ENCODE assay signal across 11 cellular contexts in genomic region chr2:112812318-112813042, GRCh38. TPM values are rescaled to one million over a fixed set of nuclear protein-coding genes. Genes with fewer than 3 reads are reported as not detected.
DNase-seq lines count a peak whose midpoint lies in the region; ATAC-seq and TF ChIP-seq lines count a peak whose summit lies in the region.
"Had no signal": no experiment of that assay in that cellular context is flagged by ENCODE, and none has a peak within 500 bp of the region (broad histone marks: within the 10 kb centered on the region; RNA-seq: fewer than 3 reads in every experiment).

No MANE protein-coding gene starts in this region.

- CTCF ChIA-PET in OCI-LY7 (lab: Charles Lee; ENCODE audit: unreplicated experiment), result no interaction called here

- TF ChIP-seq POLR2A in body of pancreas (IDR thresholded peaks at IDR 0.05) (no peak), ovary (IDR thresholded peaks at IDR 0.05) (no peak)

- no TSS peak for BruUV-seq in OCI-LY7 (replicated peaks; lab: Mats Ljungman, UMichigan)

- H3K9me3 Mint-ChIP-seq in osteocyte (ENCODE audit: unreplicated experiment), result peaks cover 4% of the 10 kb centered on the region

- H3K4me1 Mint-ChIP-seq in osteocyte (ENCODE audit: unreplicated experiment), result peaks cover 54% of the 10 kb centered on the region

- ATAC-seq in activated CD4-positive, CD25-positive, alpha-beta regulatory T cell treated with anti-CD3 and anti-CD28 coated beads, Interleukin-2, amount 50 U/mL, for 24 hours, result peak; percentile 23 to 25
- ATAC-seq in HG03378 (IDR thresholded peaks at IDR 0.05; ENCODE audit: unreplicated experiment) (peak; percentile 45), body of pancreas (peak; percentile 24), GM18873 (IDR thresholded peaks at IDR 0.05; ENCODE audit: low FRiP score, unreplicated experiment) (no peak)

- H3K79me2 ChIP-seq in OCI-LY7 (ENCODE audit: insufficient read depth, low read depth, low read length), result no peaks in the 10 kb centered on the region

- H3K4me1 ChIP-seq in body of pancreas (peaks cover 39% of the 10 kb centered on the region), OCI-LY7 (ENCODE audit: insufficient read depth, low read length, poor library complexity, severe bottlenecking) (peaks cover 10% of the 10 kb centered on the region), ovary (ENCODE audit: insufficient read depth) (no peaks in the 10 kb centered on the region)

- H3K9me2 ChIP-seq in OCI-LY7 (ENCODE audit: insufficient read depth, low read length), result no peaks in the 10 kb centered on the region

- 52 to 57% methylated on average over 10 to 12 of the region's 12 CpGs for WGBS in body of pancreas, 2 donors
- WGBS in ovary, 3 donors, result 58 to 66% (median 63%) methylated on average over 12 of the region's 12 CpGs

- no peaks in the 10 kb centered on the region for H3K36me3 ChIP-seq in body of pancreas (replicated peaks in 1 of 2; ENCODE audit: insufficient read depth in 1 of 2, low read depth in 2 of 2)
- no peaks in the 10 kb centered on the region for H3K36me3 ChIP-seq in OCI-LY7 (ENCODE audit: insufficient read depth, low read length)
- H3K36me3 ChIP-seq in ovary, result no peaks in the 10 kb centered on the region

- H3K4me3 Mint-ChIP-seq in osteocyte (ENCODE audit: unreplicated experiment), result no peak overlapping the region

- H3K27ac Mint-ChIP-seq in osteocyte (ENCODE audit: unreplicated experiment), result peak overlapping the region; percentile 94

- H3K27ac ChIP-seq in body of pancreas (peak overlapping the region in 3 of 4 donors; percentile 60 to 62 (median 62)), OCI-LY7 (ENCODE audit: low read depth, low read length, poor library complexity, severe bottlenecking) (no peak overlapping the region), ovary (no peak overlapping the region)

- DNase-seq in activated CD4-positive, CD25-positive, alpha-beta regulatory T cell treated with anti-CD3 and anti-CD28 coated beads, Interleukin-2, amount 50 U/mL, for 72 hours, result no peak
- no peak for DNase-seq in body of pancreas
- DNase-seq in osteocyte (ENCODE audit: extremely low spot score, unreplicated experiment), result no peak
- no peak for DNase-seq in OCI-LY7 (ENCODE audit: low spot score)
- DNase-seq in ovary, result no peak
- DNase-seq: activated CD8-positive, alpha-beta memory T cell treated with anti-CD3 and anti-CD28 coated beads for 24 hours; NCI-H526; occipital lobe had no signal

- H3K27me3 ChIP-seq in body of pancreas (no peaks in the 10 kb centered on the region), ovary (no peaks in the 10 kb centered on the region)

- TF ChIP-seq CTCF in body of pancreas (IDR thresholded peaks at IDR 0.05) (no peak), osteocyte (IDR thresholded peaks at IDR 0.05) (no peak), OCI-LY7 (conservative IDR thresholded peaks at IDR 0.05; ENCODE audit: low read length) (no peak), ovary (IDR thresholded peaks at IDR 0.05) (no peak)

- no peak overlapping the region for H2AFZ ChIP-seq in OCI-LY7 (ENCODE audit: low read length)

- no peaks in the 10 kb centered on the region for H4K20me1 ChIP-seq in OCI-LY7 (ENCODE audit: insufficient read depth, low read length)

- no peak overlapping the region for H3K4me2 ChIP-seq in OCI-LY7 (ENCODE audit: low read length)

- POLR2A ChIA-PET in OCI-LY7 (lab: Charles Lee), result no interaction called here

- H3K4me3 ChIP-seq in body of pancreas (no peak overlapping the region), OCI-LY7 (ENCODE audit: low read depth, low read length, poor library complexity, severe bottlenecking) (no peak overlapping the region), ovary (no peak overlapping the region)

- no peak for TF ChIP-seq EP300 in ovary (IDR thresholded peaks at IDR 0.05)

- H3K9me3 ChIP-seq in body of pancreas (no peaks in the 10 kb centered on the region), OCI-LY7 (ENCODE audit: low read length) (0 out of 2 replicates have a peak, but pooled peaks cover 2% of the 10 kb centered on the region), ovary (no peaks in the 10 kb centered on the region)

- no peaks in the 10 kb centered on the region for H3K27me3 Mint-ChIP-seq in osteocyte (ENCODE audit: unreplicated experiment)

- intact Hi-C loops in body of pancreas (cut with DNase I) (no loop called here), OCI-LY7 (cut with micrococcal nuclease; ENCODE audit: unreplicated experiment) (no loop called here), ovary (cut with DNase I) (no loop called here)

- H3K36me3 Mint-ChIP-seq in osteocyte (ENCODE audit: unreplicated experiment), result no peaks in the 10 kb centered on the region

RNA-seq across cellular contexts. Expression of gene IL1B, which starts 24.1 kb away (rescaled TPM):
- total RNA-seq in body of pancreas (1 to 10 TPM; 1.3 to 2.6 TPM), osteocyte (not detected in 2 replicates), OCI-LY7 (2022) (not detected in 2 replicates), ovary (1 to 10 TPM in 6 of 7 donors, not detected in 1; 1.5 to 5.2 (median 2.3) TPM)
- not detected in 2 replicates for total RNA-seq in OCI-LY7 (2014; rRNA removed; shearing (Covaris generic))
- 1 to 10 TPM in 1 of 2 donors, under 1 TPM in 1; 0.39 to 2.7 TPM for polyA plus RNA-seq in ovary

RNA-seq across cellular contexts. Expression of gene IL1A, which starts 28.2 kb away (rescaled TPM):
- total RNA-seq in body of pancreas (not detected), osteocyte (not detected in 2 replicates), OCI-LY7 (2022) (not detected in 2 replicates), ovary (under 1 TPM in 4 of 7 donors, not detected in 3; 0.10 to 0.69 (median 0.20) TPM)
- total RNA-seq in OCI-LY7 (2014; rRNA removed; shearing (Covaris generic)), result not detected in 2 replicates
- under 1 TPM in 1 of 2 donors, not detected in 1; 0.07 TPM for polyA plus RNA-seq in ovary
- total RNA-seq: occipital lobe had no signal

RNA-seq across cellular contexts. Expression of gene CKAP2L, which starts 48.1 kb away (rescaled TPM):
- total RNA-seq in body of pancreas (under 1 TPM in 1 of 2 donors, not detected in 1; under 0.01 TPM), osteocyte (6.3 and 6.5 TPM in 2 replicates), OCI-LY7 (2022) (61.8 and 77.3 TPM in 2 replicates), ovary (1 to 10 TPM in 1 of 7 donors, under 1 TPM in 3, not detected in 3; 0.11 to 1.4 (median 0.14) TPM)
- total RNA-seq in OCI-LY7 (2014; rRNA removed; shearing (Covaris generic)), result 28.8 and 31.8 TPM in 2 replicates
- 1 to 10 TPM in 1 of 2 donors, under 1 TPM in 1; 0.15 to 1.3 TPM for polyA plus RNA-seq in ovary

Comparison
In these comparisons a context has a peak if more than half of its experiments do, and no peak if none do; other contexts are left out.
1. H3K27ac ChIP-seq: peak in body of pancreas (3 of 4); none in OCI-LY7 (single experiment) and ovary (0 of 2).